In the genomic region with DNA sequence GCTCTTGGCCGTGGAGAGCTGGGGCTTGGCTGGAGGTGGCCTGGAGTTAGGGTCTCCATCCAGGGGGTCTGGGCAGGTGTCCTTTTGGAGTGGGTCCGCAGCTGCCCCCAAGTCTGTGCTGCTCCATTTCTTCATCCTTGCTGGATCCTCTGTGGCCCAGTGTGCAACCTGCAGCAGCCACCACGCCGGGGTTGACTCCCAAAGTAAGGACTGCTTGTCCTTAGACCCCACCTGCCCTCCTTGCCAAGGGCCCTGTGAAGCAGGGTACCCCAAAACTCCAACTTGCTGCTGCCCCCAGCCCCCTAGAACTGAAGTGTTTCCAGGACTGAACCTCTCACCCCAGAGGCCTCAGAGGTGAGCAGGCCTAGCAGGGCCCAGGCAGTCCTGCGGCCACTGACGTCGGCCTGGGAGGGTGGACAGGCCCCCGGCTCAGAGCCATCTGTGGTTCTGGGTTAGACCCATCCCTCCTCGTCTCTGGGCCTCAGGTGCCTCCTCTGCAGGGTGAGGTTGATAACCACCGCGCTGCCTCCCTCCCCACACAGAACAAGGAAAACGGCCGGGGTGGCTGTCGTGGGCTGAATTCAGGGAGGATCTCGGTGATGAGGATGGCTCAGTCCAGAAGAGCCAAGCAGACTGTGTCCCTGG, we compare ENCODE assay signal across 26 cellular contexts. TPM values are rescaled to one million over a fixed set of nuclear protein-coding genes. Genes with fewer than 3 reads are reported as not detected.
"Had no signal": no experiment of that assay in that cellular context is flagged by ENCODE, and none has a peak within 500 bp of the region (broad histone marks: within the 10 kb centered on the region; RNA-seq: fewer than 3 reads in every experiment).

No MANE protein-coding gene starts in this region.

- H3K4me3 ChIP-seq: left ventricle myocardium inferior, lung, neural progenitor cell, ovary, right atrium auricular region, skin epidermis, suprapubic skin, transverse colon, upper lobe of right lung had no signal

- H3K27me3 ChIP-seq: neural progenitor cell, neutrophil, ovary, right atrium auricular region, suprapubic skin, transverse colon, upper lobe of right lung had no signal

- ATAC-seq: left colon; natural killer cell; sciatic nerve; stimulated activated naive B cell treated with anti-CD40 and anti-IgM and Interleukin-4, amounts not matched to agents 10 μg/mL and 1 μg/mL and 100 μg/mL, for 72 hours; upper lobe of right lung had no signal

- H3K4me2 ChIP-seq: neural progenitor cell had no signal

- H3K36me3 ChIP-seq: neural progenitor cell, ovary had no signal

- H3K4me1 ChIP-seq: neural progenitor cell, suprapubic skin, transverse colon, upper lobe of right lung had no signal

- DNase-seq: hypothalamus; immature natural killer cell; kidney; left colon; left ventricle myocardium inferior; mesendoderm; naive B cell; natural killer cell; nephron progenitor cell; occipital lobe; ovary; stimulated activated CD4-positive, alpha-beta T cell treated with anti-CD3 and anti-CD28 coated beads, Interleukin-12 subunit alpha, Interleukin-12 subunit beta, amount 100 ng/mL, for 4 hours; stimulated activated CD4-positive, alpha-beta T cell treated with anti-CD3 and anti-CD28 coated beads, Interleukin-15, amount 100 ng/mL, for 24 hours; stimulated activated CD4-positive, alpha-beta T cell treated with anti-CD3 and anti-CD28 coated beads, Interleukin-2, amount 100 ng/mL, for 24 hours; stimulated activated CD4-positive, alpha-beta T cell treated with anti-CD3 and anti-CD28 coated beads, Interleukin-4, amount 100 ng/mL, for 1 hour; stimulated activated naive B cell treated with anti-CD40 and anti-IgM and Interleukin-4, amounts not matched to agents 10 μg/mL and 1 μg/mL and 100 μg/mL, for 72 hours; transverse colon; upper lobe of right lung had no signal

- H3K9ac ChIP-seq: neural progenitor cell had no signal

- H3K9me3 ChIP-seq: left ventricle myocardium inferior, neutrophil, ovary, right atrium auricular region, suprapubic skin, transverse colon, upper lobe of right lung had no signal

- H3K27ac ChIP-seq: left ventricle myocardium inferior, neural progenitor cell, neutrophil, ovary, right atrium auricular region, skin epidermis, suprapubic skin, transverse colon, upper lobe of right lung had no signal

RNA-seq across cellular contexts. Expression of a gene that starts 34.7 kb away (rescaled TPM):
- total RNA-seq: pulmonary artery endothelial cell had no signal
